Comparison of ENCODE assay signal across 18 cellular contexts in genomic region chr3:144265527-144266100, GRCh38.
DNase-seq lines count a peak whose midpoint lies in the region; ATAC-seq and TF ChIP-seq lines count a peak whose summit lies in the region.
"Had no signal": no experiment of that assay in that cellular context is flagged by ENCODE, and none has a peak within 500 bp of the region (broad histone marks: within the 10 kb centered on the region; RNA-seq: fewer than 3 reads in every experiment).

No MANE protein-coding gene starts in this region.

- no peak overlapping the region for H3K4me3 ChIP-seq in right atrium auricular region
- no peak overlapping the region for H3K4me3 ChIP-seq in adipocyte (ENCODE audit: low read length)
- no peak overlapping the region for H3K4me3 ChIP-seq in gastroesophageal sphincter
- H3K4me3 ChIP-seq in thoracic aorta, result peak overlapping the region; percentile 42
- H3K4me3 ChIP-seq: A549, SK-N-MC had no signal

- H3K9me3 ChIP-seq in right atrium auricular region (no peaks in the 10 kb centered on the region), adipocyte (ENCODE audit: control insufficient read depth, low read length) (no peaks in the 10 kb centered on the region), gastroesophageal sphincter (no peaks in the 10 kb centered on the region), thoracic aorta (no peaks in the 10 kb centered on the region)
- H3K9me3 ChIP-seq: A549 had no signal

- no peak overlapping the region for H3K9ac ChIP-seq in adipocyte (ENCODE audit: low read length)

- H3K27me3 ChIP-seq in right atrium auricular region (no peaks in the 10 kb centered on the region), adipocyte (replicated peaks; ENCODE audit: control insufficient read depth, insufficient read depth, low read length) (no peaks in the 10 kb centered on the region), gastroesophageal sphincter (no peaks in the 10 kb centered on the region), thoracic aorta (replicated peaks; ENCODE audit: insufficient read depth) (no peaks in the 10 kb centered on the region)
- H3K27me3 ChIP-seq: brain microvascular endothelial cell had no signal

- no peak for DNase-seq in Right ventricle myocardium superior
- no peak for DNase-seq in right atrium auricular region (ENCODE audit: low spot score)
- DNase-seq in adipocyte (ENCODE audit: low read depth), result peak; percentile 15
- no peak for DNase-seq in thoracic aorta (ENCODE audit: low spot score)
- no peak for DNase-seq in NCI-H526 (lab: John Stamatoyannopoulos, UW)
- DNase-seq in NCI-H345 treated with DMSO at 0.1 percent for 48 hours (lab: John Stamatoyannopoulos, UW; ENCODE audit: unreplicated experiment), result no peak
- DNase-seq: activated CD4-positive, alpha-beta T cell treated with anti-CD3 and anti-CD28 coated beads for 1 hour; activated naive CD8-positive, alpha-beta T cell treated with anti-CD3 and anti-CD28 coated beads for 36 hours; brain microvascular endothelial cell; CD4-positive, CD25-positive, alpha-beta regulatory T cell; MM.1S; NCI-H1930; stimulated activated CD8-positive, alpha-beta memory T cell treated with anti-CD3 and anti-CD28 coated beads, Interleukin-4, amount 100 ng/mL, for 48 hours had no signal

- H3K36me3 ChIP-seq in right atrium auricular region (no peaks in the 10 kb centered on the region), adipocyte (ENCODE audit: control insufficient read depth, insufficient read depth, low read length, severe bottlenecking) (no peaks in the 10 kb centered on the region), gastroesophageal sphincter (no peaks in the 10 kb centered on the region), thoracic aorta (no peaks in the 10 kb centered on the region)
- H3K36me3 ChIP-seq: brain microvascular endothelial cell had no signal

- no peak for TF ChIP-seq CTCF in right atrium auricular region (IDR thresholded peaks at IDR 0.05)
- TF ChIP-seq CTCF in gastroesophageal sphincter (IDR thresholded peaks at IDR 0.05), result no peak
- TF ChIP-seq CTCF in thoracic aorta (IDR thresholded peaks at IDR 0.05), result no peak

- no peak for TF ChIP-seq EP300 in gastroesophageal sphincter (IDR thresholded peaks at IDR 0.05)

- H3K27ac ChIP-seq in right atrium auricular region (no peak overlapping the region), gastroesophageal sphincter (no peak overlapping the region), thoracic aorta (no peak overlapping the region)
- H3K27ac ChIP-seq: A549, brain microvascular endothelial cell, SK-N-MC had no signal

- H3K4me1 ChIP-seq in right atrium auricular region (no peaks in the 10 kb centered on the region), adipocyte (ENCODE audit: control insufficient read depth, insufficient read depth, low read length) (no peaks in the 10 kb centered on the region), gastroesophageal sphincter (no peaks in the 10 kb centered on the region), thoracic aorta (ENCODE audit: control insufficient read depth in 1 of 2, low read depth in 2 of 2) (peaks cover 9 to 10% of the 10 kb centered on the region in 2 donors)
- H3K4me1 ChIP-seq: A549 had no signal

- intact Hi-C loops in Right ventricle myocardium superior (cut with DNase I), result no loop called here

- ATAC-seq in Right ventricle myocardium superior (ENCODE audit: poor library complexity), result peak; percentile 91
- peak; percentile 25 for ATAC-seq in gastroesophageal sphincter
- ATAC-seq in thoracic aorta (ENCODE audit: insufficient number of reproducible peaks, low FRiP score, low read depth), result peak; percentile 79
- ATAC-seq in HG03354 (IDR thresholded peaks at IDR 0.05; ENCODE audit: poor library complexity, severe bottlenecking, unreplicated experiment), result no peak
- ATAC-seq: A549, PC-3 had no signal

- no peak for TF ChIP-seq POLR2A in gastroesophageal sphincter (IDR thresholded peaks at IDR 0.05)

- WGBS in gastroesophageal sphincter (ENCODE audit: low coverage in 1 of 2), 2 donors, result 42 to 47% methylated on average over 3 of the region's 3 CpGs
